In the genomic region with DNA sequence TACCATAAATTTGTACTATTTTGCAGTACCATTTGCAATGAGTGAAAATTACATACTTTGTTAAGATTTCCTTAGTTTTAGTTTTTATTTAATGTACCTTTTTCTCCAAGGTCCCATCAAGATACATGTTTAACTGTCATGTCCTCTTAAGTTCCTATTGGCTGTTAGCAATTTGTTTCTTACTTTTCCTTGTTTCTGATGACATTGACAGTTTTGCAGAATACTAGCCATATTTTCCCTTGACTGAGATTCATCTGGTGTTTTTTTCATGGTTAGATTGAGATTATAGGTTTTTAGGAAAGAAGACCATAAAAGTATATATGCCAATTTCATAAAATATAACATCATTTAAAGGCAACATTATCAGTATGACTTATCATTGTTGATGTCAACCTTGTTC, we compare ENCODE assay signal across 33 cellular contexts.
"Had no signal": no experiment of that assay in that cellular context is flagged by ENCODE, and none has a peak within 500 bp of the region (broad histone marks: within the 10 kb centered on the region; RNA-seq: fewer than 3 reads in every experiment).

No MANE protein-coding gene starts in this region.

- H3K4me1 ChIP-seq: adrenal gland, ascending aorta, body of pancreas, breast epithelium had no signal

- H3K27me3 ChIP-seq: adrenal gland, ascending aorta, body of pancreas, brain microvascular endothelial cell, breast epithelium, cardiac muscle cell had no signal

- H3K4me3 ChIP-seq: adrenal gland, ascending aorta, body of pancreas, breast epithelium, cardiac muscle cell had no signal

- ATAC-seq: activated naive CD4-positive, alpha-beta T cell treated with anti-CD3 and anti-CD28 coated beads, Interleukin-2, amount 50 U/mL, for 72 hours; activated naive CD8-positive, alpha-beta T cell treated with anti-CD3 and anti-CD28 coated beads, Interleukin-2, amount 50 U/mL, for 24 hours; activated T-cell treated with anti-CD3 and anti-CD28 coated beads, Interleukin-2, amount 50 U/mL, for 4 hours; activated T-cell treated with anti-CD3 and anti-CD28 coated beads, Interleukin-2, amount 50 U/mL, for 72 hours; activated T-helper 17 cell treated with anti-CD3 and anti-CD28 coated beads, Interleukin-2, amount 50 U/mL, for 72 hours; body of pancreas had no signal

- H3K9me3 ChIP-seq: ascending aorta, body of pancreas, breast epithelium had no signal

- FAIRE-seq: astrocyte, bronchial epithelial cell had no signal

- DNase-seq: activated effector memory CD4-positive, alpha-beta T cell treated with anti-CD3 and anti-CD28 coated beads, Interleukin-2, amount 50 U/mL, for 16 hours; activated effector memory CD4-positive, alpha-beta T cell treated with Interleukin-2 at 50 U/mL for 16 hours; activated gamma-delta T cell; activated gamma-delta T cell treated with Interleukin-2 at 50 U/mL for 16 hours; activated naive CD4-positive, alpha-beta T cell; activated naive CD4-positive, alpha-beta T cell treated with anti-CD3 and anti-CD28 coated beads for 36 hours; activated naive CD4-positive, alpha-beta T cell treated with anti-CD3 and anti-CD28 coated beads, Interleukin-2, amount 10 ng/mL, durations not matched to agents 7 days and 5 days; activated naive CD4-positive, alpha-beta T cell treated with anti-CD3 and anti-CD28 coated beads, Interleukin-2, amount 50 U/mL, for 16 hours; activated naive CD4-positive, alpha-beta T cell treated with Interleukin-2 at 50 U/mL for 16 hours; activated naive CD8-positive, alpha-beta T cell treated with anti-CD3 and anti-CD28 coated beads for 36 hours; activated naive CD8-positive, alpha-beta T cell treated with anti-CD3 and anti-CD28 coated beads, Interleukin-2, amount 10 ng/mL, durations not matched to agents 7 days and 5 days; activated naive CD8-positive, alpha-beta T cell treated with anti-CD3 and anti-CD28 coated beads, Interleukin-2, amount 50 U/mL, for 24 hours; activated T-cell treated with anti-CD3 and anti-CD28 coated beads, Interleukin-2, amount 50 U/mL, for 24 hours; activated T-cell treated with anti-CD3 and anti-CD28 coated beads, Interleukin-2, amount 50 U/mL, for 4 hours; activated T-cell treated with anti-CD3 and anti-CD28 coated beads, Interleukin-2, amount 50 U/mL, for 48 hours; activated T-cell treated with anti-CD3 and anti-CD28 coated beads, Interleukin-2, amount 50 U/mL, for 72 hours; adrenal gland; amniotic stem cell; amygdala; anterior cingulate cortex; aorta; body of pancreas; brain microvascular endothelial cell; caudate nucleus; central memory CD4-positive, alpha-beta T cell; cerebellar nuclear complex had no signal

- H3K27ac ChIP-seq: adrenal gland, ascending aorta, body of pancreas, brain microvascular endothelial cell, breast epithelium, cardiac muscle cell had no signal

- H3K36me3 ChIP-seq: adrenal gland, ascending aorta, brain microvascular endothelial cell, breast epithelium, cardiac muscle cell had no signal
